ENCODE assay signal across 21 cellular contexts in the genomic region with DNA sequence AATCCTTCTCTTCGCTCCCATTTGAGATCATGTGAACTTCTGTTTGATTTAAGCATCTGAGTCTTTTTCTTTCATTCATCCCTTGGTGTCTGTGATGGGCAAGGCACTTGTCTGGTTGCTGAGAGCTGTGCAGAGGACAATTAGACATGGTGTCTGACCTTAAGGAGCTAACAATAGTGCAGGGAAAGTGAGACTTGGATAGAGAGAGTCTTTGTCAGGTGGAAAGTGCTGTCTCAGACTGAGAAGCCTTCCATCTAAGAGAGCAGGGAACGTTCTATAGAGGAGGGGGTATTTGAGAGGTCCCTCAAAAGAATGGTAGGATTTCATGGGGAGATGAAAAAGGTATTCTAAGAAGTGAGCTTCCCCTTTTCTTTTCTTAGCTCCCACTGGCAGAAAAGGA.
"Had no signal": no experiment of that assay in that cellular context is flagged by ENCODE, and none has a peak within 500 bp of the region (broad histone marks: within the 10 kb centered on the region; RNA-seq: fewer than 3 reads in every experiment).

No MANE protein-coding gene starts in this region.

- H3K27ac ChIP-seq: esophagus squamous epithelium, gastroesophageal sphincter, lower lobe of right lung, tibial artery, VCaP had no signal

- H3K4me3 ChIP-seq: esophagus squamous epithelium, gastroesophageal sphincter, heart left ventricle, lower lobe of right lung, tibial artery had no signal

- ATAC-seq: activated CD8-positive, alpha-beta memory T cell treated with anti-CD3 and anti-CD28 coated beads, Interleukin-2, amount 10 ng/mL, durations not matched to agents 7 days and 5 days; activated CD8-positive, alpha-beta T cell treated with anti-CD3 and anti-CD28 coated beads for 36 hours; gastroesophageal sphincter; left colon; lower lobe of right lung; naive thymus-derived CD4-positive, alpha-beta T cell; stimulated activated naive CD8-positive, alpha-beta T cell treated with anti-CD3 and anti-CD28 coated beads, Interleukin-15, amount 100 ng/mL, for 72 hours had no signal

- H3K27me3 ChIP-seq: esophagus squamous epithelium, gastroesophageal sphincter, heart left ventricle, tibial artery had no signal

- H3K9me3 ChIP-seq: esophagus squamous epithelium, gastroesophageal sphincter, heart left ventricle, lower lobe of right lung, tibial artery had no signal

- DNase-seq: activated CD4-positive, alpha-beta T cell treated with anti-CD3 and anti-CD28 coated beads, Interleukin-2, amount 10 ng/mL, durations not matched to agents 7 days and 5 days; activated CD4-positive, CD25-positive, alpha-beta regulatory T cell treated with anti-CD3 and anti-CD28 coated beads, Interleukin-2, amount 50 U/mL, for 72 hours; activated CD8-positive, alpha-beta memory T cell treated with anti-CD3 and anti-CD28 coated beads, Interleukin-2, amount 10 ng/mL, durations not matched to agents 7 days and 5 days; activated CD8-positive, alpha-beta T cell treated with anti-CD3 and anti-CD28 coated beads for 36 hours; activated effector memory CD4-positive, alpha-beta T cell treated with anti-CD3 and anti-CD28 coated beads, Interleukin-2, amount 50 U/mL, for 16 hours; activated naive CD4-positive, alpha-beta T cell treated with anti-CD3 and anti-CD28 coated beads, Interleukin-2, amount 10 ng/mL, durations not matched to agents 7 days and 5 days; activated T-cell treated with anti-CD3 and anti-CD28 coated beads for 4 hours; amygdala; esophagus squamous epithelium; heart left ventricle; left colon; lower lobe of right lung; naive thymus-derived CD4-positive, alpha-beta T cell; retina; stimulated activated CD4-positive, alpha-beta T cell treated with anti-CD3 and anti-CD28 coated beads, Interleukin-4, amount 100 ng/mL, for 24 hours; stimulated activated naive CD8-positive, alpha-beta T cell treated with anti-CD3 and anti-CD28 coated beads, Interleukin-15, amount 100 ng/mL, for 72 hours; tibial artery had no signal

- H3K4me1 ChIP-seq: lower lobe of right lung had no signal

- H3K36me3 ChIP-seq: esophagus squamous epithelium, gastroesophageal sphincter, heart left ventricle, lower lobe of right lung, tibial artery had no signal

- FAIRE-seq: colon, islet of Langerhans had no signal
